11 cellular contexts compared by ENCODE assay signal in genomic region chr18:24368749-24369148, GRCh38. TPM values are rescaled to one million over a fixed set of nuclear protein-coding genes. Genes with fewer than 3 reads are reported as not detected.
A peak's percentile ranks its signal among the peaks of the same experiment; 100 is the strongest.
DNase-seq lines count a peak whose midpoint lies in the region; ATAC-seq, FAIRE-seq and TF ChIP-seq lines count a peak whose summit lies in the region.
"Had no signal": no experiment of that assay in that cellular context is flagged by ENCODE, and none has a peak within 500 bp of the region (broad histone marks: within the 10 kb centered on the region; RNA-seq: fewer than 3 reads in every experiment).

No MANE protein-coding gene starts in this region.

- FAIRE-seq in bronchial epithelial cell (lab: Jason Lieb, UNC) (no peak), HepG2 (lab: Jason Lieb, UNC) (no peak)

- peak overlapping the region; percentile 0 for H3K27ac Mint-ChIP-seq in CD4-positive, alpha-beta T cell
- peak overlapping the region; percentile 75 for H3K27ac Mint-ChIP-seq in activated CD4-positive, alpha-beta T cell treated with anti-CD3 and anti-CD28 coated beads, Interleukin-2, amount 10 ng/mL, durations not matched to agents 24 days and 14 days

- no peak for TF ChIP-seq EP300 in HepG2 (IDR thresholded peaks at IDR 0.05; ENCODE audit: low read depth in 2 of 2, low read length in 2 of 2)
- TF ChIP-seq EP300 in HepG2 (CRISPR knock-in tag; IDR thresholded peaks at IDR 0.05; ENCODE audit: borderline replicate concordance) = no peak

- H3K27me3 ChIP-seq in CD4-positive, alpha-beta T cell (ENCODE audit: control insufficient read depth, insufficient read depth, low read length) = no peaks in the 10 kb centered on the region
- H3K27me3 ChIP-seq in bronchial epithelial cell (ENCODE audit: control insufficient read depth, insufficient read depth, low read length) = no peaks in the 10 kb centered on the region
- H3K27me3 ChIP-seq in HepG2 (ENCODE audit: control insufficient read depth in 1 of 2, insufficient read depth in 2 of 2, low read length in 2 of 2) = 0 out of 5 replicates have a peak, but pooled peaks cover 0 to 4% of the 10 kb centered on the region in 2 experiments
- H3K27me3 ChIP-seq: dorsolateral prefrontal cortex had no signal

- no TSS peak for BruUV-seq in HepG2 (replicated peaks; lab: Mats Ljungman, UMichigan)

- no peak for TF ChIP-seq RAD21 in HepG2 (CRISPR knock-in tag; IDR thresholded peaks at IDR 0.05)

- H3K36me3 ChIP-seq in bronchial epithelial cell (ENCODE audit: control insufficient read depth, insufficient read depth, low read length) (no peaks in the 10 kb centered on the region), HepG2 (replicated peaks in 1 of 2; ENCODE audit: control insufficient read depth in 1 of 2, insufficient read depth in 2 of 2, low read length in 2 of 2) (no peaks in the 10 kb centered on the region)

- DNase-seq in CD4-positive, alpha-beta T cell = no peak
- DNase-seq in activated CD4-positive, alpha-beta T cell treated with anti-CD3 and anti-CD28 coated beads, Interleukin-2, amount 10 ng/mL, durations not matched to agents 24 days and 14 days = peak; percentile 78
- DNase-seq in bronchial epithelial cell (ENCODE audit: low read depth) (peak; percentile 86), NCI-H2029 (lab: John Stamatoyannopoulos, UW) (no peak), HepG2 (ENCODE audit: low spot score) (no peak), inferior parietal cortex (ENCODE audit: extremely low spot score) (no peak)
- DNase-seq in stimulated activated CD4-positive, alpha-beta T cell treated with anti-CD3 and anti-CD28 coated beads, Interleukin-15, amount 100 ng/mL, for 48 hours (ENCODE audit: low read depth in 2 of 2) = peak; percentile 64 to 65
- DNase-seq: AML-193, dorsolateral prefrontal cortex, NCI-H1694 treated with DMSO at 0.1 percent for 48 hours had no signal

- ATAC-seq in CD4-positive, alpha-beta T cell (ENCODE audit: poor library complexity) = peak; percentile 44
- ATAC-seq in HepG2 (no peak), GM21619 (IDR thresholded peaks at IDR 0.05; ENCODE audit: unreplicated experiment) (no peak)

- H3K9me3 Mint-ChIP-seq in CD4-positive, alpha-beta T cell = no peaks in the 10 kb centered on the region
- H3K9me3 Mint-ChIP-seq in activated CD4-positive, alpha-beta T cell treated with anti-CD3 and anti-CD28 coated beads, Interleukin-2, amount 10 ng/mL, durations not matched to agents 24 days and 14 days = peaks cover 9% of the 10 kb centered on the region

- no peaks in the 10 kb centered on the region for H3K79me2 ChIP-seq in HepG2 (ENCODE audit: insufficient read depth, low read length)

- WGBS in HepG2 (ENCODE audit: low lambda C conversion rate) = 41% methylated on average over 3 of the region's 3 CpGs

- H3K27me3 Mint-ChIP-seq in CD4-positive, alpha-beta T cell = no peaks in the 10 kb centered on the region
- H3K27me3 Mint-ChIP-seq in activated CD4-positive, alpha-beta T cell treated with anti-CD3 and anti-CD28 coated beads, Interleukin-2, amount 10 ng/mL, durations not matched to agents 24 days and 14 days = no peaks in the 10 kb centered on the region

- H3K4me3 ChIP-seq in bronchial epithelial cell (ENCODE audit: low read depth, low read length) (no peak overlapping the region), HepG2 (replicated peaks in 1 of 3; ENCODE audit: insufficient read depth in 1 of 3, low read depth in 2 of 3, low read length in 3 of 3) (no peak overlapping the region)
- H3K4me3 ChIP-seq: dorsolateral prefrontal cortex had no signal

- POLR2A ChIA-PET in CD4-positive, alpha-beta T cell (lab: Charles Lee) = no interaction called here
- POLR2A ChIA-PET in HepG2 (lab: Yijun Ruan, JAX) = no interaction called here

- no peak overlapping the region for H3K9ac ChIP-seq in HepG2 (ENCODE audit: insufficient read depth, low read depth, low read length)

- no peaks in the 10 kb centered on the region for H3K4me1 ChIP-seq in HepG2 (ENCODE audit: insufficient read depth, low read length)

- CTCF ChIA-PET in CD4-positive, alpha-beta T cell (lab: Charles Lee) = interaction anchor here (1.3 to 2.1 kb wide), 2 partner anchors 9 to 14 kb away, joined by 3 to 5 read pairs; no protein-coding TSS in a partner anchor
- CTCF ChIA-PET in HepG2 (lab: Yijun Ruan, JAX; ENCODE audit: low intra/inter-chr PET ratio, low total read pairs) = no interaction called here

- H3K27ac ChIP-seq in CD4-positive, alpha-beta T cell (ENCODE audit: low read depth, low read length) = no peak overlapping the region
- H3K27ac ChIP-seq in HepG2 (ENCODE audit: extremely low read length, insufficient read depth, low read length) = no peak overlapping the region
- H3K27ac ChIP-seq: dorsolateral prefrontal cortex had no signal

- TF ChIP-seq CTCF in CD4-positive, alpha-beta T cell (IDR thresholded peaks at IDR 0.05) = no peak
- no peak for TF ChIP-seq CTCF in bronchial epithelial cell (IDR thresholded peaks at IDR 0.05; ENCODE audit: insufficient read depth, low read length, severe bottlenecking)
- TF ChIP-seq CTCF in HepG2 (CRISPR knock-in tag; IDR thresholded peaks at IDR 0.05) = no peak

- TF ChIP-seq POLR2A in HepG2 (IDR thresholded peaks at IDR 0.05; ENCODE audit: insufficient read depth in 1 of 2, low read depth in 2 of 2, low read length in 2 of 2) = no peak

- no peak overlapping the region for H3K4me3 Mint-ChIP-seq in CD4-positive, alpha-beta T cell
- H3K4me3 Mint-ChIP-seq in activated CD4-positive, alpha-beta T cell treated with anti-CD3 and anti-CD28 coated beads, Interleukin-2, amount 10 ng/mL, durations not matched to agents 24 days and 14 days = peak overlapping the region; percentile 28

- H2AFZ ChIP-seq in HepG2 (ENCODE audit: low read length) = no peak overlapping the region

- peaks cover 18% of the 10 kb centered on the region for H3K4me1 Mint-ChIP-seq in CD4-positive, alpha-beta T cell (ENCODE audit: low read depth)
- H3K4me1 Mint-ChIP-seq in activated CD4-positive, alpha-beta T cell treated with anti-CD3 and anti-CD28 coated beads, Interleukin-2, amount 10 ng/mL, durations not matched to agents 24 days and 14 days = peaks cover 39% of the 10 kb centered on the region

- no peaks in the 10 kb centered on the region for H4K20me1 ChIP-seq in HepG2 (ENCODE audit: insufficient read depth, low read length)

- H3K9me3 ChIP-seq in CD4-positive, alpha-beta T cell (ENCODE audit: control insufficient read depth, low read length) = no peaks in the 10 kb centered on the region
- no peaks in the 10 kb centered on the region for H3K9me3 ChIP-seq in HepG2 (ENCODE audit: low read length)

- intact Hi-C loops in CD4-positive, alpha-beta T cell (cut with DNase I, micrococcal nuclease) = no loop called here
- intact Hi-C loops in activated CD4-positive, alpha-beta T cell treated with anti-CD3 and anti-CD28 coated beads, Interleukin-2, amount 10 ng/mL, durations not matched to agents 24 days and 14 days (cut with micrococcal nuclease) = loop anchor here (1.0 to 2.0 kb wide), 4 partner anchors 29 to 354 kb away; partner anchors contain the start of genes OSBPL1A and TTC39C
- intact Hi-C loops in HepG2 (cut with micrococcal nuclease; ENCODE audit: unreplicated experiment) = no loop called here

- in situ Hi-C loops in HepG2 (cut with HindIII; ENCODE audit: extremely low pct_ligation_motif_present, low pct_unique_long_range_greater_than_20kb) = loop anchor here (10.0 to 25.0 kb wide), 2 partner anchors 116 to 369 kb away; no protein-coding TSS in a partner anchor

- H3K4me2 ChIP-seq in HepG2 (ENCODE audit: low read depth, low read length) = no peak overlapping the region

- no peaks in the 10 kb centered on the region for H3K36me3 Mint-ChIP-seq in CD4-positive, alpha-beta T cell (ENCODE audit: low read depth)
- H3K36me3 Mint-ChIP-seq in activated CD4-positive, alpha-beta T cell treated with anti-CD3 and anti-CD28 coated beads, Interleukin-2, amount 10 ng/mL, durations not matched to agents 24 days and 14 days (ENCODE audit: low read depth) = peaks cover 9% of the 10 kb centered on the region

RNA-seq across cellular contexts. Expression of gene OSBPL1A, which starts 28.9 kb away (rescaled TPM):
- total RNA-seq in CD4-positive, alpha-beta T cell = 1 to 10 TPM; 2.7 TPM
- total RNA-seq in activated CD4-positive, alpha-beta T cell treated with anti-CD3 and anti-CD28 coated beads, Interleukin-2, amount 10 ng/mL, durations not matched to agents 24 days and 14 days = 3.1 and 3.5 TPM in 2 replicates
- total RNA-seq in bronchial epithelial cell (22.6 and 23.8 TPM in 2 replicates), HepG2 (2016; rRNA removed; fragmentation: Illumina TruSeq; extraction: Trizol) (0.02 and 0.13 TPM in 2 replicates)
- total RNA-seq in HepG2 (2016; cell fraction: cytosol; rRNA removed; fragmentation: Illumina TruSeq; extraction: Trizol; ENCODE audit: low read depth) = 0.26 TPM in 1 of 2 replicates, not detected in the other
- 0.13 TPM in 1 of 2 replicates, not detected in the other for total RNA-seq in HepG2 (2016; cell fraction: insoluble cytoplasmic fraction; rRNA removed; fragmentation: Illumina TruSeq; extraction: Trizol)
- 0.10 TPM in 1 of 2 replicates, not detected in the other for total RNA-seq in HepG2 (2016; cell fraction: membrane; rRNA removed; fragmentation: Illumina TruSeq; extraction: Trizol)
- total RNA-seq in HepG2 (2016; cell fraction: nucleus; rRNA removed; fragmentation: Illumina TruSeq; extraction: Trizol) = not detected in 2 replicates
- not detected in 2 replicates for polyA plus RNA-seq in HepG2 (2011; rRNA removed)
- not detected in 2 replicates for polyA plus RNA-seq in HepG2 (2011; cell fraction: cytosol; rRNA removed)
- 0.29 TPM in 1 of 2 replicates, not detected in the other for polyA plus RNA-seq in HepG2 (2011; cell fraction: nucleus; rRNA removed)
- polyA plus RNA-seq in HepG2 (2012) = not detected in 2 replicates
- polyA plus RNA-seq in HepG2 (2016; cell fraction: cytosol; fragmentation: Illumina TruSeq; extraction: Trizol; ENCODE audit: low read depth) = not detected in 2 replicates
- polyA plus RNA-seq in HepG2 (2016; cell fraction: insoluble cytoplasmic fraction; fragmentation: Illumina TruSeq; extraction: Trizol; ENCODE audit: low read depth) = 0.20 TPM in 1 of 2 replicates, not detected in the other
- 0.16 TPM in 1 of 2 replicates, not detected in the other for polyA plus RNA-seq in HepG2 (2016; cell fraction: membrane; fragmentation: Illumina TruSeq; extraction: Trizol; ENCODE audit: low read depth)
- polyA plus RNA-seq in HepG2 (2016; cell fraction: nucleus; fragmentation: Illumina TruSeq; extraction: Trizol; ENCODE audit: insufficient read depth, low read depth) = not detected in 2 replicates
- 20.2 TPM in 1 of 2 replicates, not detected in the other for polyA minus RNA-seq in HepG2 (2011; rRNA and poly(A)+ RNA removed; ENCODE audit: low replicate concordance)
- 0.18 and 0.49 TPM in 2 replicates for polyA minus RNA-seq in HepG2 (2011; cell fraction: cytosol; rRNA and poly(A)+ RNA removed)
- 0.26 TPM in 1 of 2 replicates, not detected in the other for polyA minus RNA-seq in HepG2 (2011; cell fraction: nucleus; rRNA and poly(A)+ RNA removed)

RNA-seq across cellular contexts. Expression of gene IMPACT, which starts 57.7 kb away (rescaled TPM):
- 10 to 100 TPM in 1 of 2 experiments, 1 to 10 TPM in 1; 8.4 to 10.6 TPM for total RNA-seq in CD4-positive, alpha-beta T cell
- total RNA-seq in activated CD4-positive, alpha-beta T cell treated with anti-CD3 and anti-CD28 coated beads, Interleukin-2, amount 10 ng/mL, durations not matched to agents 24 days and 14 days = 13.2 and 13.6 TPM in 2 replicates
- 24.1 and 24.5 TPM in 2 replicates for total RNA-seq in bronchial epithelial cell
- total RNA-seq in HepG2 (2016; rRNA removed; fragmentation: Illumina TruSeq; extraction: Trizol) = 7.7 and 13.4 TPM in 2 replicates
- total RNA-seq in HepG2 (2016; cell fraction: cytosol; rRNA removed; fragmentation: Illumina TruSeq; extraction: Trizol; ENCODE audit: low read depth) = 2.3 and 2.8 TPM in 2 replicates
- total RNA-seq in HepG2 (2016; cell fraction: insoluble cytoplasmic fraction; rRNA removed; fragmentation: Illumina TruSeq; extraction: Trizol) = 8.8 and 15.1 TPM in 2 replicates
- total RNA-seq in HepG2 (2016; cell fraction: membrane; rRNA removed; fragmentation: Illumina TruSeq; extraction: Trizol) = 5.4 and 5.5 TPM in 2 replicates
- 4.0 and 5.0 TPM in 2 replicates for total RNA-seq in HepG2 (2016; cell fraction: nucleus; rRNA removed; fragmentation: Illumina TruSeq; extraction: Trizol)
- 4.5 and 5.0 TPM in 2 replicates for polyA plus RNA-seq in HepG2 (2011; rRNA removed)
- 1.6 and 3.5 TPM in 2 replicates for polyA plus RNA-seq in HepG2 (2011; cell fraction: cytosol; rRNA removed)
- polyA plus RNA-seq in HepG2 (2011; cell fraction: nucleus; rRNA removed) = 2.3 and 2.6 TPM in 2 replicates
- polyA plus RNA-seq in HepG2 (2012) = 4.5 and 6.8 TPM in 2 replicates
- polyA plus RNA-seq in HepG2 (2016; cell fraction: cytosol; fragmentation: Illumina TruSeq; extraction: Trizol; ENCODE audit: low read depth) = 1.2 and 2.3 TPM in 2 replicates
- polyA plus RNA-seq in HepG2 (2016; cell fraction: insoluble cytoplasmic fraction; fragmentation: Illumina TruSeq; extraction: Trizol; ENCODE audit: low read depth) = 11.1 and 14.1 TPM in 2 replicates
- 2.8 and 3.0 TPM in 2 replicates for polyA plus RNA-seq in HepG2 (2016; cell fraction: membrane; fragmentation: Illumina TruSeq; extraction: Trizol; ENCODE audit: low read depth)
- 6.0 and 7.4 TPM in 2 replicates for polyA plus RNA-seq in HepG2 (2016; cell fraction: nucleus; fragmentation: Illumina TruSeq; extraction: Trizol; ENCODE audit: insufficient read depth, low read depth)
- 0.72 and 4.5 TPM in 2 replicates for polyA minus RNA-seq in HepG2 (2011; rRNA and poly(A)+ RNA removed; ENCODE audit: low replicate concordance)
- 2.8 and 3.5 TPM in 2 replicates for polyA minus RNA-seq in HepG2 (2011; cell fraction: cytosol; rRNA and poly(A)+ RNA removed)
- polyA minus RNA-seq in HepG2 (2011; cell fraction: nucleus; rRNA and poly(A)+ RNA removed) = 4.2 and 4.7 TPM in 2 replicates

Comparison
In these comparisons a context has a peak if more than half of its experiments do, and no peak if none do; other contexts are left out.
1. DNase-seq: peak in activated CD4-positive, alpha-beta T cell treated with anti-CD3 and anti-CD28 coated beads, Interleukin-2, amount 10 ng/mL, durations not matched to agents 24 days and 14 days (single experiment), bronchial epithelial cell (single experiment) and stimulated activated CD4-positive, alpha-beta T cell treated with anti-CD3 and anti-CD28 coated beads, Interleukin-15, amount 100 ng/mL, for 48 hours (2 of 2); none in CD4-positive, alpha-beta T cell (0 of 10), NCI-H2029 (single experiment), HepG2 (single experiment) and inferior parietal cortex (single experiment).